ENCODE assay signal across 1 cellular context in the genomic region with DNA sequence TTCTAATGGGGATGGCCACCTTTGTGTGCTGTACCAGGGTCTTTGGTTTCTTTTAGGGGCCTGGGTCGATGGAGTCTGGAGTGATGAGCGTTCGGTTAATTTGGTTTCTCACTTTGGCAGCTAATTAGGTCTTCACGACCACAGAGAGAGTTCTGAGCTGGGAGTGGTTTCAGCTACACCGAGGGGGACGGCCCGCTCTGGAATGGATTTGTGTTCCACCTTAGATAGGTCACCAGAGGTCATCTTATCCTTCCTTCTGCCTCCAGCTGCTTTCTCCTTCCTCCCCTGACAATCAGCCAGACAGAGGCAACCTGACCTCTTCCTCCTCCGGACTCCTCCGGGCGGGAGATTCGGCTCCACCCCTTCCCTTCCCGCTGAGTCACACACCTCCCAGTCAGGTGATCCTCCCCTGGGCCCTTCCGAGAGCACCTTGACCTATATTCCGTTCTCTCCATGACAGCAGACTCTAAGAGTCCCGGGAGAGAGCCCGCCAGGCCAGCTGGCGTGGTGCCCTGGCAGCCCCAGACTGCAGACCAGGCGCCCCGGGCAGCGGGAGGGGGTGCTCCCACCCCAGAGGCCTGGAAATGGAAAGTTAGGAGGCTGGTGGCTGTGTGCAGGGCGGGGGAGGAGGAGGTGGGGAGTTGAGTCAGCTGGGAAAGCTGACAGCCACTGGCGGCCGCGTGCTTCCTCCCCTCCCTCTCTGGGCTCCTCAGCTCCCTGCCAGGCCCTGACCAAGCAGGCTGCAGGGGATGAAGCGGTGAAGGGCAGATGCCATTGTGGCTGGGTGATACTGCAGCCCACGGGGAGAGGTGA.
TF ChIP-seq lines count a peak whose summit lies in the region.

No MANE protein-coding gene starts in this region.

TF ChIP-seq in HepG2, 621 proteins besides CTCF, POLR2A, EP300 and RAD21 (continued from another document and continues in another):
- no peak for TF ChIP-seq TCF12 (IDR thresholded peaks at IDR 0.05)
- peak; percentile 60 for TF ChIP-seq TCF12 (CRISPR knock-in tag; IDR thresholded peaks at IDR 0.05)
- no peak for TF ChIP-seq ZNF253 (CRISPR knock-in tag; IDR thresholded peaks at IDR 0.05; ENCODE audit: borderline replicate concordance)
- peak; percentile 67; the same call in 1 of the 2 replicates for TF ChIP-seq ZNF891 (CRISPR knock-in tag; IDR thresholded peaks at IDR 0.05)
- TF ChIP-seq ZNF446 (CRISPR knock-in tag; IDR thresholded peaks at IDR 0.05): no peak
- no peak for TF ChIP-seq MBNL3 (CRISPR knock-in tag; conservative IDR thresholded peaks at IDR 0.05)
- TF ChIP-seq SNAPC2 (CRISPR knock-in tag; IDR thresholded peaks at IDR 0.05): no peak
- TF ChIP-seq ZNF652 (CRISPR knock-in tag; IDR thresholded peaks at IDR 0.05; ENCODE audit: borderline replicate concordance, low read depth): no peak
- TF ChIP-seq ARID2 (CRISPR knock-in tag; IDR thresholded peaks at IDR 0.05; ENCODE audit: borderline replicate concordance): no peak
- peak; percentile 85; the same call in 1 of the 2 replicates for TF ChIP-seq ZNF556 (CRISPR knock-in tag; IDR thresholded peaks at IDR 0.05; ENCODE audit: borderline replicate concordance)
- TF ChIP-seq ZNF460 (CRISPR knock-in tag; IDR thresholded peaks at IDR 0.05; ENCODE audit: borderline replicate concordance): no peak
- TF ChIP-seq PPARG (CRISPR knock-in tag; conservative IDR thresholded peaks at IDR 0.05): peak; percentile 96
- TF ChIP-seq RFX5 (IDR thresholded peaks at IDR 0.05; ENCODE audit: low read depth, low read length): no peak
- TF ChIP-seq ZNF788 (CRISPR knock-in tag; IDR thresholded peaks at IDR 0.05; ENCODE audit: borderline replicate concordance): peak; percentile 43; the same call in 1 of the 2 replicates
- TF ChIP-seq, protein P1, sequence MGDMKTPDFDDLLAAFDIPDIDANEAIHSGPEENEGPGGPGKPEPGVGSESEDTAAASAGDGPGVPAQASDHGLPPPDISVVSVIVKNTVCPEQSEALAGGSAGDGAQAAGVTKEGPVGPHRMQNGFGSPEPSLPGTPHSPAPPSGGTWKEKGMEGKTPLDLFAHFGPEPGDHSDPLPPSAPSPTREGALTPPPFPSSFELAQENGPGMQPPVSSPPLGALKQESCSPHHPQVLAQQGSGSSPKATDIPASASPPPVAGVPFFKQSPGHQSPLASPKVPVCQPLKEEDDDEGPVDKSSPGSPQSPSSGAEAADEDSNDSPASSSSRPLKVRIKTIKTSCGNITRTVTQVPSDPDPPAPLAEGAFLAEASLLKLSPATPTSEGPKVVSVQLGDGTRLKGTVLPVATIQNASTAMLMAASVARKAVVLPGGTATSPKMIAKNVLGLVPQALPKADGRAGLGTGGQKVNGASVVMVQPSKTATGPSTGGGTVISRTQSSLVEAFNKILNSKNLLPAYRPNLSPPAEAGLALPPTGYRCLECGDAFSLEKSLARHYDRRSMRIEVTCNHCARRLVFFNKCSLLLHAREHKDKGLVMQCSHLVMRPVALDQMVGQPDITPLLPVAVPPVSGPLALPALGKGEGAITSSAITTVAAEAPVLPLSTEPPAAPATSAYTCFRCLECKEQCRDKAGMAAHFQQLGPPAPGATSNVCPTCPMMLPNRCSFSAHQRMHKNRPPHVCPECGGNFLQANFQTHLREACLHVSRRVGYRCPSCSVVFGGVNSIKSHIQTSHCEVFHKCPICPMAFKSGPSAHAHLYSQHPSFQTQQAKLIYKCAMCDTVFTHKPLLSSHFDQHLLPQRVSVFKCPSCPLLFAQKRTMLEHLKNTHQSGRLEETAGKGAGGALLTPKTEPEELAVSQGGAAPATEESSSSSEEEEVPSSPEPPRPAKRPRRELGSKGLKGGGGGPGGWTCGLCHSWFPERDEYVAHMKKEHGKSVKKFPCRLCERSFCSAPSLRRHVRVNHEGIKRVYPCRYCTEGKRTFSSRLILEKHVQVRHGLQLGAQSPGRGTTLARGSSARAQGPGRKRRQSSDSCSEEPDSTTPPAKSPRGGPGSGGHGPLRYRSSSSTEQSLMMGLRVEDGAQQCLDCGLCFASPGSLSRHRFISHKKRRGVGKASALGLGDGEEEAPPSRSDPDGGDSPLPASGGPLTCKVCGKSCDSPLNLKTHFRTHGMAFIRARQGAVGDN (CRISPR knock-in tag; IDR thresholded peaks at IDR 0.05): peak; percentile 88
- TF ChIP-seq ZNF792 (CRISPR knock-in tag; IDR thresholded peaks at IDR 0.05): peak; percentile 60; the same call in 1 of the 2 replicates
- TF ChIP-seq MAFK (conservative IDR thresholded peaks at IDR 0.05 in 1 of 2, IDR thresholded peaks at IDR 0.05 in 1 of 2; ENCODE audit: low read length in 2 of 2): peak in 1 of 2 experiments; percentile 18; a peak in 1 of 4 replicates
- TF ChIP-seq SRSF1 (optimal IDR thresholded peaks at IDR 0.05; ENCODE audit: low read depth, low read length): peak; percentile 60
- no peak for TF ChIP-seq RFX1 (IDR thresholded peaks at IDR 0.05)
- TF ChIP-seq ZNF878 (CRISPR knock-in tag; IDR thresholded peaks at IDR 0.05): no peak
- peak; percentile 88 for TF ChIP-seq ZNF768 (CRISPR knock-in tag; IDR thresholded peaks at IDR 0.05)
- no peak for TF ChIP-seq FOXP1 (IDR thresholded peaks at IDR 0.05)
- peak; percentile 29 for TF ChIP-seq FOXP1 (CRISPR knock-in tag; IDR thresholded peaks at IDR 0.05)
- TF ChIP-seq SETDB1 (CRISPR knock-in tag; IDR thresholded peaks at IDR 0.05; ENCODE audit: borderline replicate concordance): no peak
- TF ChIP-seq, protein P2, sequence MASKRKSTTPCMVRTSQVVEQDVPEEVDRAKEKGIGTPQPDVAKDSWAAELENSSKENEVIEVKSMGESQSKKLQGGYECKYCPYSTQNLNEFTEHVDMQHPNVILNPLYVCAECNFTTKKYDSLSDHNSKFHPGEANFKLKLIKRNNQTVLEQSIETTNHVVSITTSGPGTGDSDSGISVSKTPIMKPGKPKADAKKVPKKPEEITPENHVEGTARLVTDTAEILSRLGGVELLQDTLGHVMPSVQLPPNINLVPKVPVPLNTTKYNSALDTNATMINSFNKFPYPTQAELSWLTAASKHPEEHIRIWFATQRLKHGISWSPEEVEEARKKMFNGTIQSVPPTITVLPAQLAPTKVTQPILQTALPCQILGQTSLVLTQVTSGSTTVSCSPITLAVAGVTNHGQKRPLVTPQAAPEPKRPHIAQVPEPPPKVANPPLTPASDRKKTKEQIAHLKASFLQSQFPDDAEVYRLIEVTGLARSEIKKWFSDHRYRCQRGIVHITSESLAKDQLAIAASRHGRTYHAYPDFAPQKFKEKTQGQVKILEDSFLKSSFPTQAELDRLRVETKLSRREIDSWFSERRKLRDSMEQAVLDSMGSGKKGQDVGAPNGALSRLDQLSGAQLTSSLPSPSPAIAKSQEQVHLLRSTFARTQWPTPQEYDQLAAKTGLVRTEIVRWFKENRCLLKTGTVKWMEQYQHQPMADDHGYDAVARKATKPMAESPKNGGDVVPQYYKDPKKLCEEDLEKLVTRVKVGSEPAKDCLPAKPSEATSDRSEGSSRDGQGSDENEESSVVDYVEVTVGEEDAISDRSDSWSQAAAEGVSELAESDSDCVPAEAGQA (IDR thresholded peaks at IDR 0.05; ENCODE audit: low read depth): 0 out of 2 replicates have a peak, but pooled peaks have one; percentile 53
- TF ChIP-seq, protein P2 (CRISPR knock-in tag; IDR thresholded peaks at IDR 0.05; ENCODE audit: borderline replicate concordance): no peak
- TF ChIP-seq ATM (IDR thresholded peaks at IDR 0.05; ENCODE audit: borderline replicate concordance): no peak
- TF ChIP-seq KMT2B (CRISPR knock-in tag; IDR thresholded peaks at IDR 0.05): no peak; the same call in 1 of the 2 replicates
- TF ChIP-seq, protein P3, sequence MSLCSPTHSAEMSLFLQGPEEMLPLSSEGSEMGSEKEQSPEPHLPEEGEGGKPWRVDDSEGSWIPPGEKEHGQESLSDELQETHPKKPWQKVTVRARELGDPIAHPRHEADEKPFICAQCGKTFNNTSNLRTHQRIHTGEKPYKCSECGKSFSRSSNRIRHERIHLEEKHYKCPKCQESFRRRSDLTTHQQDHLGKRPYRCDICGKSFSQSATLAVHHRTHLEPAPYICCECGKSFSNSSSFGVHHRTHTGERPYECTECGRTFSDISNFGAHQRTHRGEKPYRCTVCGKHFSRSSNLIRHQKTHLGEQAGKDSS (CRISPR knock-in tag; IDR thresholded peaks at IDR 0.05; ENCODE audit: borderline replicate concordance, low read depth): peak; percentile 57; the same call in 1 of the 2 replicates
- TF ChIP-seq RCOR2 (CRISPR knock-in tag; IDR thresholded peaks at IDR 0.05): no peak
- no peak for TF ChIP-seq MAF1 (CRISPR knock-in tag; IDR thresholded peaks at IDR 0.05; ENCODE audit: borderline replicate concordance)
- TF ChIP-seq, protein P4, sequence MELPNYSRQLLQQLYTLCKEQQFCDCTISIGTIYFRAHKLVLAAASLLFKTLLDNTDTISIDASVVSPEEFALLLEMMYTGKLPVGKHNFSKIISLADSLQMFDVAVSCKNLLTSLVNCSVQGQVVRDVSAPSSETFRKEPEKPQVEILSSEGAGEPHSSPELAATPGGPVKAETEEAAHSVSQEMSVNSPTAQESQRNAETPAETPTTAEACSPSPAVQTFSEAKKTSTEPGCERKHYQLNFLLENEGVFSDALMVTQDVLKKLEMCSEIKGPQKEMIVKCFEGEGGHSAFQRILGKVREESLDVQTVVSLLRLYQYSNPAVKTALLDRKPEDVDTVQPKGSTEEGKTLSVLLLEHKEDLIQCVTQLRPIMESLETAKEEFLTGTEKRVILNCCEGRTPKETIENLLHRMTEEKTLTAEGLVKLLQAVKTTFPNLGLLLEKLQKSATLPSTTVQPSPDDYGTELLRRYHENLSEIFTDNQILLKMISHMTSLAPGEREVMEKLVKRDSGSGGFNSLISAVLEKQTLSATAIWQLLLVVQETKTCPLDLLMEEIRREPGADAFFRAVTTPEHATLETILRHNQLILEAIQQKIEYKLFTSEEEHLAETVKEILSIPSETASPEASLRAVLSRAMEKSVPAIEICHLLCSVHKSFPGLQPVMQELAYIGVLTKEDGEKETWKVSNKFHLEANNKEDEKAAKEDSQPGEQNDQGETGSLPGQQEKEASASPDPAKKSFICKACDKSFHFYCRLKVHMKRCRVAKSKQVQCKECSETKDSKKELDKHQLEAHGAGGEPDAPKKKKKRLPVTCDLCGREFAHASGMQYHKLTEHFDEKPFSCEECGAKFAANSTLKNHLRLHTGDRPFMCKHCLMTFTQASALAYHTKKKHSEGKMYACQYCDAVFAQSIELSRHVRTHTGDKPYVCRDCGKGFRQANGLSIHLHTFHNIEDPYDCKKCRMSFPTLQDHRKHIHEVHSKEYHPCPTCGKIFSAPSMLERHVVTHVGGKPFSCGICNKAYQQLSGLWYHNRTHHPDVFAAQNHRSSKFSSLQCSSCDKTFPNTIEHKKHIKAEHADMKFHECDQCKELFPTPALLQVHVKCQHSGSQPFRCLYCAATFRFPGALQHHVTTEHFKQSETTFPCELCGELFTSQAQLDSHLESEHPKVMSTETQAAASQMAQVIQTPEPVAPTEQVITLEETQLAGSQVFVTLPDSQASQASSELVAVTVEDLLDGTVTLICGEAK (IDR thresholded peaks at IDR 0.05): no peak
- TF ChIP-seq, protein P4 (CRISPR knock-in tag; IDR thresholded peaks at IDR 0.05): no peak
- no peak for TF ChIP-seq ZNF605 (CRISPR knock-in tag; IDR thresholded peaks at IDR 0.05)
- peak; percentile 56 for TF ChIP-seq MED8 (CRISPR knock-in tag; IDR thresholded peaks at IDR 0.05; ENCODE audit: insufficient replicate concordance)
- TF ChIP-seq ZNF75D (CRISPR knock-in tag; IDR thresholded peaks at IDR 0.05; ENCODE audit: borderline replicate concordance): no peak
